ENCODE assay signal across 13 cellular contexts in genomic region chr22:48340191-48340590, GRCh38.
DNase-seq lines count a peak whose midpoint lies in the region; ATAC-seq and TF ChIP-seq lines count a peak whose summit lies in the region.
"Had no signal": no experiment of that assay in that cellular context is flagged by ENCODE, and none has a peak within 500 bp of the region (broad histone marks: within the 10 kb centered on the region; RNA-seq: fewer than 3 reads in every experiment).

No MANE protein-coding gene starts in this region.

- no peaks in the 10 kb centered on the region for H3K36me3 Mint-ChIP-seq in WTC11
- H3K36me3 Mint-ChIP-seq: CD8-positive, alpha-beta memory T cell; IgD-negative memory B cell had no signal

- H2BK12ac ChIP-seq in neuronal stem cell (ENCODE audit: low read length) = no peak overlapping the region

- H3K4ac ChIP-seq in neuronal stem cell (ENCODE audit: low read length) = no peak overlapping the region

- H3K27ac ChIP-seq in neuronal stem cell (replicated peaks; ENCODE audit: low read length) = no peak overlapping the region

- H3K23ac ChIP-seq in neuronal stem cell (ENCODE audit: low read depth, low read length, poor library complexity) = peak overlapping the region; percentile 21

- H3K4me1 ChIP-seq in neuronal stem cell (ENCODE audit: control insufficient read depth in 2 of 2, insufficient read depth in 1 of 2, low read depth in 1 of 2, low read length in 2 of 2) = peaks cover 0 to 3% of the 10 kb centered on the region in 2 donors
- H3K4me1 ChIP-seq: BE2C, Caco-2 had no signal

- CTCF ChIA-PET in WTC11 (lab: Charles Lee) = no interaction called here

- H2AFZ ChIP-seq in neuronal stem cell (ENCODE audit: low read length) = no peak overlapping the region

- H3K4me1 Mint-ChIP-seq in WTC11 = peaks cover 40% of the 10 kb centered on the region
- H3K4me1 Mint-ChIP-seq: CD8-positive, alpha-beta memory T cell had no signal

- no peak overlapping the region for H2BK15ac ChIP-seq in neuronal stem cell (ENCODE audit: low read length)

- H3K9me3 ChIP-seq in neuronal stem cell (replicated peaks in 1 of 2; ENCODE audit: control insufficient read depth in 2 of 2, insufficient read depth in 1 of 2, low read depth in 1 of 2, low read length in 2 of 2) = no peaks in the 10 kb centered on the region
- H3K9me3 ChIP-seq: A549, BE2C, Caco-2 had no signal

- ATAC-seq in WTC11 = no peak
- ATAC-seq: A549 had no signal

- H3K4me3 ChIP-seq in neuronal stem cell (ENCODE audit: low read length in 2 of 2) (no peak overlapping the region), lower leg skin (ENCODE audit: low read depth, poor library complexity, severe bottlenecking) (no peak overlapping the region)
- H3K4me3 ChIP-seq: A549 had no signal

- no peak overlapping the region for H3K9ac ChIP-seq in neuronal stem cell (ENCODE audit: low read depth, low read length, poor library complexity)

- H3K4me3 Mint-ChIP-seq in WTC11 = no peak overlapping the region
- H3K4me3 Mint-ChIP-seq: CD8-positive, alpha-beta memory T cell had no signal

- no peak overlapping the region for H3K4me2 ChIP-seq in neuronal stem cell (ENCODE audit: insufficient read depth, low read length, poor library complexity, severe bottlenecking)
- H3K4me2 ChIP-seq: A549 had no signal

- DNase-seq in ELF-1 (ENCODE audit: low read depth, low spot score) (peak; percentile 25), WTC11 (ENCODE audit: low spot score) (no peak), neuronal stem cell (ENCODE audit: low spot score) (no peak), medulla oblongata (ENCODE audit: extremely low spot score) (no peak), lower leg skin (ENCODE audit: low spot score in 2 of 2) (no peak)
- DNase-seq in activated CD8-positive, alpha-beta memory T cell treated with anti-CD3 and anti-CD28 coated beads for 24 hours = no peak
- DNase-seq: BE2C; Caco-2; CD8-positive, alpha-beta memory T cell; DND-41; GF-D8 had no signal

- no peak overlapping the region for H2BK120ac ChIP-seq in neuronal stem cell (ENCODE audit: low read depth, low read length)

- no peak overlapping the region for H3K14ac ChIP-seq in neuronal stem cell (ENCODE audit: low read length)

- no peak overlapping the region for H4K91ac ChIP-seq in neuronal stem cell (ENCODE audit: low read depth, low read length, poor library complexity)

- H3K27ac Mint-ChIP-seq in WTC11 = no peak overlapping the region
- H3K27ac Mint-ChIP-seq: CD8-positive, alpha-beta memory T cell; IgD-negative memory B cell had no signal

- TF ChIP-seq POLR2A in lower leg skin (IDR thresholded peaks at IDR 0.05) = no peak

- TF ChIP-seq CTCF in WTC11 (IDR thresholded peaks at IDR 0.05) (no peak), lower leg skin (IDR thresholded peaks at IDR 0.05) (no peak)

- H2AK5ac ChIP-seq in neuronal stem cell (ENCODE audit: low read depth, low read length) = no peak overlapping the region

- H4K8ac ChIP-seq in neuronal stem cell (ENCODE audit: low read depth, low read length) = no peak overlapping the region

- peaks cover 0 to 20% (median under 1%) of the 10 kb centered on the region in 3 experiments for H3K27me3 ChIP-seq in neuronal stem cell (ENCODE audit: control insufficient read depth in 3 of 3, insufficient read depth in 3 of 3, low read depth in 1 of 3, low read length in 3 of 3)
- H3K27me3 ChIP-seq: BE2C had no signal

- intact Hi-C loops in lower leg skin (cut with DNase I; ENCODE audit: low total_unique reads) = no loop called here

- POLR2A ChIA-PET in WTC11 (lab: Charles Lee) = no interaction called here

- no peaks in the 10 kb centered on the region for H3K79me1 ChIP-seq in neuronal stem cell (ENCODE audit: low read depth, low read length)

- H3K27me3 Mint-ChIP-seq in WTC11 (ENCODE audit: low read depth) = peaks cover 16% of the 10 kb centered on the region

- no peaks in the 10 kb centered on the region for H3K9me3 Mint-ChIP-seq in WTC11
- H3K9me3 Mint-ChIP-seq: CD8-positive, alpha-beta memory T cell had no signal

- H3K36me3 ChIP-seq in neuronal stem cell (replicated peaks in 1 of 2; ENCODE audit: control insufficient read depth in 2 of 2, insufficient read depth in 2 of 2, low read length in 2 of 2) = no peaks in the 10 kb centered on the region
- H3K36me3 ChIP-seq: BE2C had no signal

- no peak overlapping the region for H3K18ac ChIP-seq in neuronal stem cell (ENCODE audit: low read length)

- no peak overlapping the region for H2BK5ac ChIP-seq in neuronal stem cell (ENCODE audit: low read length)

- no CpG with 5 or more reads among the region's 10 CpGs for WGBS in neuronal stem cell (ENCODE audit: extremely low coverage in 2 of 2, insufficient read length in 2 of 2, insufficient replicate concordance in 1 of 2), 2 donors
- WGBS in lower leg skin, 2 donors = 83 to 89% methylated on average over 10 of the region's 10 CpGs

TF ChIP-seq in WTC11, 78 proteins besides CTCF, POLR2A, EP300 and RAD21:
- no peak for TF ChIP-seq NR3C1 (CRISPR knock-in tag; conservative IDR thresholded peaks at IDR 0.05; ENCODE audit: low read depth)
- TF ChIP-seq NR1H2 (CRISPR knock-in tag; IDR thresholded peaks at IDR 0.05) = no peak
- TF ChIP-seq ZNF423 (CRISPR knock-in tag; IDR thresholded peaks at IDR 0.05) = peak; percentile 71
